10 cellular contexts compared by ENCODE assay signal in genomic region chr10:102299873-102300272, GRCh38. TPM values are rescaled to one million over a fixed set of nuclear protein-coding genes. Genes with fewer than 3 reads are reported as not detected.
DNase-seq lines count a peak whose midpoint lies in the region; ATAC-seq and TF ChIP-seq lines count a peak whose summit lies in the region.
"Had no signal": no experiment of that assay in that cellular context is flagged by ENCODE, and none has a peak within 500 bp of the region (broad histone marks: within the 10 kb centered on the region; RNA-seq: fewer than 3 reads in every experiment).

No MANE protein-coding gene starts in this region.

- H3K9me3 ChIP-seq in left ventricle myocardium inferior (replicated peaks) = no peaks in the 10 kb centered on the region

- H3K9me3 Mint-ChIP-seq in activated CD8-positive, alpha-beta memory T cell treated with anti-CD3 and anti-CD28 coated beads, Interleukin-2, amount 10 ng/mL, durations not matched to agents 7 days and 5 days (ENCODE audit: low read depth) = no peaks in the 10 kb centered on the region
- H3K9me3 Mint-ChIP-seq in stimulated activated naive CD8-positive, alpha-beta T cell treated with anti-CD3 and anti-CD28 coated beads, Interleukin-15, Interleukin-2, amounts not matched to agents 100 ng/mL and 50 ng/mL, for 24 hours = no peaks in the 10 kb centered on the region
- H3K9me3 Mint-ChIP-seq: activated T-cell treated with anti-CD3 and anti-CD28 coated beads, Interleukin-2, amount 50 U/mL, for 4 hours had no signal

- H3K4me3 ChIP-seq in astrocyte of the cerebellum (ENCODE audit: low read depth, low read length) (no peak overlapping the region), left ventricle myocardium inferior (no peak overlapping the region)

- H3K4me1 ChIP-seq in left ventricle myocardium inferior = peaks cover 55% of the 10 kb centered on the region

- in situ Hi-C loops in astrocyte of the cerebellum (cut with HindIII; ENCODE audit: low sequenced_read_pairs) = loop anchor here (10.0 kb wide), 1 partner anchor 75 kb away; the partner anchor contains the start of gene ELOVL3

- H3K27ac ChIP-seq in left ventricle myocardium inferior (replicated peaks) = peak overlapping the region; percentile 77

- ATAC-seq in activated CD8-positive, alpha-beta memory T cell treated with anti-CD3 and anti-CD28 coated beads, Interleukin-2, amount 10 ng/mL, durations not matched to agents 7 days and 5 days = peak; percentile 23
- ATAC-seq in HG02588 (IDR thresholded peaks at IDR 0.05; ENCODE audit: unreplicated experiment) (no peak), HG03139 (IDR thresholded peaks at IDR 0.05; ENCODE audit: unreplicated experiment) (no peak), HG02884 (IDR thresholded peaks at IDR 0.05; ENCODE audit: unreplicated experiment) (no peak)
- ATAC-seq: activated T-cell treated with anti-CD3 and anti-CD28 coated beads, Interleukin-2, amount 50 U/mL, for 4 hours had no signal

- CTCF ChIA-PET in activated CD8-positive, alpha-beta memory T cell treated with anti-CD3 and anti-CD28 coated beads, Interleukin-2, amount 10 ng/mL, durations not matched to agents 7 days and 5 days (lab: Charles Lee) = interaction anchor here (0.8 to 1.2 kb wide), 3 partner anchors 15 to 70 kb away, joined by 3 read pairs; no protein-coding TSS in a partner anchor

- DNase-seq in activated CD8-positive, alpha-beta memory T cell treated with anti-CD3 and anti-CD28 coated beads, Interleukin-2, amount 10 ng/mL, durations not matched to agents 7 days and 5 days = no peak
- no peak for DNase-seq in activated CD8-positive, alpha-beta memory T cell treated with anti-CD3 and anti-CD28 coated beads for 24 hours
- DNase-seq in astrocyte of the cerebellum (ENCODE audit: low read depth) = peak; percentile 69
- DNase-seq in left ventricle myocardium inferior = no peak
- DNase-seq: activated T-cell treated with anti-CD3 and anti-CD28 coated beads, Interleukin-2, amount 50 U/mL, for 4 hours; NCI-H2029 had no signal

- no peaks in the 10 kb centered on the region for H3K36me3 ChIP-seq in left ventricle myocardium inferior

- H3K36me3 Mint-ChIP-seq in activated CD8-positive, alpha-beta memory T cell treated with anti-CD3 and anti-CD28 coated beads, Interleukin-2, amount 10 ng/mL, durations not matched to agents 7 days and 5 days = peaks cover 6% of the 10 kb centered on the region
- peaks cover 9% of the 10 kb centered on the region for H3K36me3 Mint-ChIP-seq in stimulated activated naive CD8-positive, alpha-beta T cell treated with anti-CD3 and anti-CD28 coated beads, Interleukin-15, Interleukin-2, amounts not matched to agents 100 ng/mL and 50 ng/mL, for 24 hours (ENCODE audit: low read depth)

- no peaks in the 10 kb centered on the region for H3K27me3 Mint-ChIP-seq in activated CD8-positive, alpha-beta memory T cell treated with anti-CD3 and anti-CD28 coated beads, Interleukin-2, amount 10 ng/mL, durations not matched to agents 7 days and 5 days
- no peaks in the 10 kb centered on the region for H3K27me3 Mint-ChIP-seq in stimulated activated naive CD8-positive, alpha-beta T cell treated with anti-CD3 and anti-CD28 coated beads, Interleukin-15, Interleukin-2, amounts not matched to agents 100 ng/mL and 50 ng/mL, for 24 hours

- H3K27ac Mint-ChIP-seq in activated CD8-positive, alpha-beta memory T cell treated with anti-CD3 and anti-CD28 coated beads, Interleukin-2, amount 10 ng/mL, durations not matched to agents 7 days and 5 days = peak overlapping the region; percentile 17
- peak overlapping the region; percentile 91 for H3K27ac Mint-ChIP-seq in stimulated activated naive CD8-positive, alpha-beta T cell treated with anti-CD3 and anti-CD28 coated beads, Interleukin-15, Interleukin-2, amounts not matched to agents 100 ng/mL and 50 ng/mL, for 24 hours

- H3K4me1 Mint-ChIP-seq in activated CD8-positive, alpha-beta memory T cell treated with anti-CD3 and anti-CD28 coated beads, Interleukin-2, amount 10 ng/mL, durations not matched to agents 7 days and 5 days = peaks cover 22% of the 10 kb centered on the region
- peaks cover 26% of the 10 kb centered on the region for H3K4me1 Mint-ChIP-seq in stimulated activated naive CD8-positive, alpha-beta T cell treated with anti-CD3 and anti-CD28 coated beads, Interleukin-15, Interleukin-2, amounts not matched to agents 100 ng/mL and 50 ng/mL, for 24 hours (ENCODE audit: low read depth)

- TF ChIP-seq CTCF in astrocyte of the cerebellum (IDR thresholded peaks at IDR 0.05; ENCODE audit: low read depth, low read length, missing control alignments) (no peak), left ventricle myocardium inferior (IDR thresholded peaks at IDR 0.05; ENCODE audit: borderline replicate concordance) (no peak)

- H3K27me3 ChIP-seq in left ventricle myocardium inferior (ENCODE audit: low read depth) = no peaks in the 10 kb centered on the region

- intact Hi-C loops in left ventricle myocardium inferior (cut with micrococcal nuclease) = no loop called here

- H3K4me3 Mint-ChIP-seq in activated CD8-positive, alpha-beta memory T cell treated with anti-CD3 and anti-CD28 coated beads, Interleukin-2, amount 10 ng/mL, durations not matched to agents 7 days and 5 days = no peak overlapping the region
- H3K4me3 Mint-ChIP-seq in stimulated activated naive CD8-positive, alpha-beta T cell treated with anti-CD3 and anti-CD28 coated beads, Interleukin-15, Interleukin-2, amounts not matched to agents 100 ng/mL and 50 ng/mL, for 24 hours = peak overlapping the region; percentile 56
- H3K4me3 Mint-ChIP-seq: activated T-cell treated with anti-CD3 and anti-CD28 coated beads, Interleukin-2, amount 50 U/mL, for 4 hours had no signal

RNA-seq across cellular contexts. Expression of gene GBF1, which starts 54.5 kb away (rescaled TPM):
- 10 to 100 TPM; 46.5 to 51.6 TPM for total RNA-seq in activated CD8-positive, alpha-beta memory T cell treated with anti-CD3 and anti-CD28 coated beads, Interleukin-2, amount 10 ng/mL, durations not matched to agents 7 days and 5 days
- total RNA-seq in left ventricle myocardium inferior = 43.2 TPM

RNA-seq across cellular contexts. Expression of gene PITX3, which starts 58.6 kb away (rescaled TPM):
- total RNA-seq in activated CD8-positive, alpha-beta memory T cell treated with anti-CD3 and anti-CD28 coated beads, Interleukin-2, amount 10 ng/mL, durations not matched to agents 7 days and 5 days = not detected
- 0.85 TPM for total RNA-seq in left ventricle myocardium inferior
